Comparison of ENCODE assay signal across 16 cellular contexts in the genomic region with DNA sequence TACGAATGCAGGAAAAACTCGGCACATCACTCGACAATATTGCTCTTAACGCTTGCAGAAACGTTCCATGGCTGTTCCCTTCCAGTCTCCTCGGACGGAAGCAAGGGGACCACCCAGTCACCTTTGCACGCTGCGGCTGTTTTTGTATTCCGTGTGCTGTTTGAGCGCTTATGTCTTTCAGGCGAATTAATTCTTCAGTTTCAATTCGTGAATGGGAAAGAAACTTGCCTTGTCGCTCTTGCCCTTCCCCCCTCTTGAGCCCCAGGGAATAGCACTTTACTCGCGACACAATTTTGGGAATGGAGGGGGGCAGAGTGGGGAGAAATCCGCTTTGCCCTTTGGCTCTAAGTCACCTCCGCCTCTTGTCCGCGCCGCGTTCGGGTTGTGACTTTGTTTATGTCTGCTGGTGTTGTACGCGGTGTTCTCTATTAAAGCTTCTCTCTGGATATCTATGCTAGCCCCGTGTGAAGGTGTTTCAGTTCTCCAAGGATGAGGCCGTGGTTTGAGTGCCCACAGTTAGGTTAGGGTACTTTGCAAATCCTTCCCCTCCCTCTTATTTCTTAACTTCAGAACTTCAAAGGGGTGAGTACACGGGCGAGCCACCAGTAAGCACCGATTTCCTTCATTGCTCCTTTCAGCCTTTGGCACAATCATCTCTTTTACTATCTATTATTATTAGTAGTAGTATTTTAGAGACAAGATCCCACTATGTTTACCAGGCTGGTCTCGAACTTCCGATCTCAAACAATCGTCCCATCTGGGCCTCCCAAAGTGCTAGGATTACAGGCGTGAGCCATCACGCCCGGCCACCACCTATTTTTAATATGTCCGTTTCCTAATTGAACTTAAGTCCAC. TPM values are rescaled to one million over a fixed set of nuclear protein-coding genes. Genes with fewer than 3 reads are reported as not detected.
DNase-seq lines count a peak whose midpoint lies in the region; ATAC-seq and TF ChIP-seq lines count a peak whose summit lies in the region.
"Had no signal": no experiment of that assay in that cellular context is flagged by ENCODE, and none has a peak within 500 bp of the region (broad histone marks: within the 10 kb centered on the region; RNA-seq: fewer than 3 reads in every experiment).

No MANE protein-coding gene starts in this region.

- no peaks in the 10 kb centered on the region; a peak in 1 of 4 replicates for H3K4me1 ChIP-seq in SK-N-SH (ENCODE audit: control insufficient read depth in 1 of 2, insufficient read depth in 2 of 2, low read depth in 1 of 2, low read length in 1 of 2)

- H3K27ac ChIP-seq in SK-N-SH (ENCODE audit: low read depth in 2 of 2, low read length in 1 of 2) (no peak overlapping the region), coronary artery (no peak overlapping the region)
- H3K27ac ChIP-seq: neutrophil, WERI-Rb-1 had no signal

- H3K79me2 ChIP-seq in SK-N-SH (ENCODE audit: insufficient read depth) = no peaks in the 10 kb centered on the region

- no peaks in the 10 kb centered on the region for H3F3A ChIP-seq in SK-N-SH (replicated peaks; ENCODE audit: insufficient read depth)

- no peak overlapping the region for H3K9ac ChIP-seq in SK-N-SH

- no peaks in the 10 kb centered on the region for H3K9me2 ChIP-seq in SK-N-SH

- H3K36me3 ChIP-seq in SK-N-SH (replicated peaks in 1 of 2; ENCODE audit: control insufficient read depth in 1 of 2, insufficient read depth in 2 of 2, low read length in 1 of 2) (no peaks in the 10 kb centered on the region), H7 (replicated peaks; ENCODE audit: control insufficient read depth, insufficient read depth, low read length) (no peaks in the 10 kb centered on the region)
- H3K36me3 ChIP-seq: neutrophil, WERI-Rb-1 had no signal

- POLR2A ChIA-PET in SK-N-SH (lab: Yijun Ruan, JAX) = no interaction called here

- 12% methylated on average over 36 of the region's 37 CpGs for WGBS in SK-N-SH (ENCODE audit: low lambda C conversion rate)

- H3K4me1 Mint-ChIP-seq in nephron progenitor cell = peaks cover 36% of the 10 kb centered on the region

- no peak overlapping the region for H2AFZ ChIP-seq in SK-N-SH (ENCODE audit: low read depth)

- TF ChIP-seq CTCF in SK-N-SH (IDR thresholded peaks at IDR 0.05) = no peak
- TF ChIP-seq CTCF in coronary artery (IDR thresholded peaks at IDR 0.05) = no peak
- TF ChIP-seq CTCF in nephron progenitor cell (IDR thresholded peaks at IDR 0.05) = no peak

- no peaks in the 10 kb centered on the region for H4K20me1 ChIP-seq in SK-N-SH (ENCODE audit: insufficient read depth)

- DNase-seq in SK-N-SH (peak; percentile 28), H7 (peak; percentile 39), coronary artery (ENCODE audit: low spot score) (no peak), nephron progenitor cell (peak; percentile 11), DMS 273 (lab: John Stamatoyannopoulos, UW; ENCODE audit: unreplicated experiment) (no peak)
- DNase-seq in stimulated activated naive CD4-positive, alpha-beta T cell (lab: John Stamatoyannopoulos, UW) = no peak
- DNase-seq: activated gamma-delta T cell treated with Interleukin-2 at 50 U/mL for 16 hours, DMS79, kidney glomerular epithelial cell, NCI-H1417 treated with DMSO at 0.1 percent for 48 hours, WERI-Rb-1 had no signal

- H3K4me3 ChIP-seq in SK-N-SH (ENCODE audit: low read depth in 2 of 2, low read length in 1 of 2) = no peak overlapping the region
- no peak overlapping the region; the same call in 1 of the 2 replicates for H3K4me3 ChIP-seq in H7 (ENCODE audit: insufficient read depth, low read depth, low read length)
- H3K4me3 ChIP-seq in coronary artery = peak overlapping the region; percentile 9

- TF ChIP-seq EP300 in SK-N-SH (IDR thresholded peaks at IDR 0.05; ENCODE audit: borderline replicate concordance in 1 of 2, low read depth in 1 of 2, low read length in 1 of 2) = no peak

- H3K27ac Mint-ChIP-seq in nephron progenitor cell = no peak overlapping the region

- H3K4me2 ChIP-seq in SK-N-SH = no peak overlapping the region

- H3K36me3 Mint-ChIP-seq in nephron progenitor cell (ENCODE audit: low read depth) = no peaks in the 10 kb centered on the region

- no peaks in the 10 kb centered on the region for H3K9me3 Mint-ChIP-seq in nephron progenitor cell

- H3K27me3 ChIP-seq in SK-N-SH (ENCODE audit: insufficient read depth) (peaks cover 94% of the 10 kb centered on the region), H7 (ENCODE audit: control insufficient read depth, insufficient read depth, low read length) (peaks cover 67% of the 10 kb centered on the region)

- peak overlapping the region; percentile 15 for H3K4me3 Mint-ChIP-seq in nephron progenitor cell

- H3K9me3 ChIP-seq in SK-N-SH = no peaks in the 10 kb centered on the region
- H3K9me3 ChIP-seq: neutrophil had no signal

- TF ChIP-seq RAD21 in SK-N-SH (IDR thresholded peaks at IDR 0.05; ENCODE audit: low read length) = no peak

- H3K27me3 Mint-ChIP-seq in nephron progenitor cell (ENCODE audit: low read depth, poor library complexity) = peaks cover 99% of the 10 kb centered on the region

- no peak for ATAC-seq in SK-N-SH treated with all-trans-retinoic acid at 6 μM for 48 hours
- ATAC-seq in HG02610 (IDR thresholded peaks at IDR 0.05; ENCODE audit: unreplicated experiment) = no peak

- CTCF ChIA-PET in SK-N-SH (lab: Yijun Ruan, JAX) = interaction anchor here (1.2 kb wide), 1 partner anchor 212 kb away, joined by 3 read pairs; no protein-coding TSS in a partner anchor

TF ChIP-seq in SK-N-SH, 30 proteins besides CTCF, POLR2A, EP300 and RAD21:
- TF ChIP-seq RFX5 (IDR thresholded peaks at IDR 0.05; ENCODE audit: low read length) (no peak), EZH2phosphoT487 (IDR thresholded peaks at IDR 0.05; ENCODE audit: borderline replicate concordance, low read depth) (peak; percentile 46; the same call in 1 of the 2 replicates), USF2 (IDR thresholded peaks at IDR 0.05; ENCODE audit: borderline replicate concordance, low read depth, low read length) (no peak), CHD2 (IDR thresholded peaks at IDR 0.05; ENCODE audit: low read length, partially characterized antibody) (no peak)
- TF ChIP-seq, protein P1, sequence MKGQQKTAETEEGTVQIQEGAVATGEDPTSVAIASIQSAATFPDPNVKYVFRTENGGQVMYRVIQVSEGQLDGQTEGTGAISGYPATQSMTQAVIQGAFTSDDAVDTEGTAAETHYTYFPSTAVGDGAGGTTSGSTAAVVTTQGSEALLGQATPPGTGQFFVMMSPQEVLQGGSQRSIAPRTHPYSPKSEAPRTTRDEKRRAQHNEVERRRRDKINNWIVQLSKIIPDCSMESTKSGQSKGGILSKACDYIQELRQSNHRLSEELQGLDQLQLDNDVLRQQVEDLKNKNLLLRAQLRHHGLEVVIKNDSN (IDR thresholded peaks at IDR 0.05; ENCODE audit: borderline replicate concordance, low read depth) = no peak
TF ChIP-seq in SK-N-SH: peak in this region for 1.

TF ChIP-seq in SK-N-SH treated with all-trans-retinoic acid at 6 μM for 48 hours, 23 proteins besides CTCF, POLR2A, EP300 and RAD21:
- TF ChIP-seq ZNF565 (CRISPR knock-in tag; conservative IDR thresholded peaks at IDR 0.05; ENCODE audit: low read depth) (no peak), ZFP3 (CRISPR knock-in tag; IDR thresholded peaks at IDR 0.05) (no peak), PPARA (CRISPR knock-in tag; IDR thresholded peaks at IDR 0.05; ENCODE audit: borderline replicate concordance) (no peak), CSDC2 (CRISPR knock-in tag; IDR thresholded peaks at IDR 0.05) (no peak), ZFP30 (CRISPR knock-in tag; IDR thresholded peaks at IDR 0.05) (no peak)
- TF ChIP-seq, protein P2, sequence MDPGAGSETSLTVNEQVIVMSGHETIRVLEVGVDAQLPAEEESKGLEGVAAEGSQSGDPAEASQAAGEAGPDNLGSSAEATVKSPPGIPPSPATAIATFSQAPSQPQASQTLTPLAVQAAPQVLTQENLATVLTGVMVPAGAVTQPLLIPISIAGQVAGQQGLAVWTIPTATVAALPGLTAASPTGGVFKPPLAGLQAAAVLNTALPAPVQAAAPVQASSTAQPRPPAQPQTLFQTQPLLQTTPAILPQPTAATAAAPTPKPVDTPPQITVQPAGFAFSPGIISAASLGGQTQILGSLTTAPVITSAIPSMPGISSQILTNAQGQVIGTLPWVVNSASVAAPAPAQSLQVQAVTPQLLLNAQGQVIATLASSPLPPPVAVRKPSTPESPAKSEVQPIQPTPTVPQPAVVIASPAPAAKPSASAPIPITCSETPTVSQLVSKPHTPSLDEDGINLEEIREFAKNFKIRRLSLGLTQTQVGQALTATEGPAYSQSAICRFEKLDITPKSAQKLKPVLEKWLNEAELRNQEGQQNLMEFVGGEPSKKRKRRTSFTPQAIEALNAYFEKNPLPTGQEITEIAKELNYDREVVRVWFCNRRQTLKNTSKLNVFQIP (CRISPR knock-in tag; IDR thresholded peaks at IDR 0.05; ENCODE audit: borderline replicate concordance, low read depth) = no peak

RNA-seq across cellular contexts. Expression of gene FOXB2, which starts 2.7 kb away (rescaled TPM):
- polyA plus RNA-seq in SK-N-SH (2012; rRNA removed) = not detected in 2 replicates
- polyA plus RNA-seq in SK-N-SH (2012; cell fraction: cytosol; rRNA removed) = not detected in 2 replicates
- not detected in 2 replicates for polyA plus RNA-seq in SK-N-SH (2012; cell fraction: nucleus; rRNA removed)
- 0.90 TPM in 1 of 2 replicates, not detected in the other for total RNA-seq in H7 (2014; rRNA removed; shearing (Covaris generic))
- total RNA-seq: A673, urinary bladder had no signal
- polyA plus RNA-seq: urinary bladder had no signal

Comparison
In these comparisons a context has a peak if more than half of its experiments do, and no peak if none do; other contexts are left out.
1. DNase-seq: peak in SK-N-SH (single experiment), H7 (single experiment) and nephron progenitor cell (single experiment); none in coronary artery (single experiment), DMS 273 (single experiment) and stimulated activated naive CD4-positive, alpha-beta T cell (0 of 6).